Comparison of ENCODE assay signal across 10 cellular contexts in genomic region chr1:78102082-78102481, GRCh38. TPM values are rescaled to one million over a fixed set of nuclear protein-coding genes. Genes with fewer than 3 reads are reported as not detected.
DNase-seq lines count a peak whose midpoint lies in the region; ATAC-seq and TF ChIP-seq lines count a peak whose summit lies in the region.
"Had no signal": no experiment of that assay in that cellular context is flagged by ENCODE, and none has a peak within 500 bp of the region (broad histone marks: within the 10 kb centered on the region; RNA-seq: fewer than 3 reads in every experiment).

No MANE protein-coding gene starts in this region.

- peak overlapping the region; percentile 96 for H3K27ac ChIP-seq in osteoblast (ENCODE audit: low read depth, low read length)

- no peaks in the 10 kb centered on the region for H3K9me3 Mint-ChIP-seq in endothelial cell (ENCODE audit: unreplicated experiment)
- H3K9me3 Mint-ChIP-seq: stimulated activated naive B cell treated with anti-CD40 and anti-IgM and Interleukin-4, amounts not matched to agents 10 μg/mL and 1 μg/mL and 100 μg/mL, for 72 hours had no signal

- H3K79me2 ChIP-seq in osteoblast (ENCODE audit: insufficient read depth, low read length): no peaks in the 10 kb centered on the region

- no peaks in the 10 kb centered on the region for H4K20me1 ChIP-seq in osteoblast (ENCODE audit: insufficient read depth, low read length)

- no peak overlapping the region for H3K4me3 Mint-ChIP-seq in endothelial cell (ENCODE audit: unreplicated experiment)
- H3K4me3 Mint-ChIP-seq: stimulated activated naive B cell treated with anti-CD40 and anti-IgM and Interleukin-4, amounts not matched to agents 10 μg/mL and 1 μg/mL and 100 μg/mL, for 72 hours had no signal

- no peak for TF ChIP-seq POLR2A in GM18505 (IDR thresholded peaks at IDR 0.05; ENCODE audit: borderline replicate concordance, extremely low read depth, insufficient read depth, insufficient read length)

- H3K4me3 ChIP-seq in osteoblast (ENCODE audit: insufficient read depth, low read length): peak overlapping the region; percentile 15

- peaks cover under 1% of the 10 kb centered on the region for H3K27me3 Mint-ChIP-seq in endothelial cell (ENCODE audit: unreplicated experiment)

- DNase-seq in AG20443 (ENCODE audit: low spot score) (peak; percentile 51), NCI-H226 (peak; percentile 78), dedifferentiated amniotic fluid mesenchymal stem cell (ENCODE audit: extremely low spot score) (peak; percentile 50), osteoblast (ENCODE audit: insufficient read length, low spot score, missing footprints) (peak; percentile 62), endothelial cell (ENCODE audit: low spot score) (no peak), posterior cingulate gyrus (no peak), AML-193 (lab: John Stamatoyannopoulos, UW) (no peak)
- DNase-seq: kidney; stimulated activated naive B cell treated with anti-CD40 and anti-IgM and Interleukin-4, amounts not matched to agents 10 μg/mL and 1 μg/mL and 100 μg/mL, for 72 hours had no signal

- H3K4me1 ChIP-seq in osteoblast (ENCODE audit: insufficient read depth, low read length): peaks cover 45% of the 10 kb centered on the region

- no peaks in the 10 kb centered on the region for H3K36me3 ChIP-seq in osteoblast (ENCODE audit: insufficient read depth, low read length)

- H3K27ac Mint-ChIP-seq in endothelial cell (ENCODE audit: unreplicated experiment): no peak overlapping the region
- H3K27ac Mint-ChIP-seq: stimulated activated naive B cell treated with anti-CD40 and anti-IgM and Interleukin-4, amounts not matched to agents 10 μg/mL and 1 μg/mL and 100 μg/mL, for 72 hours had no signal

- intact Hi-C loops in posterior cingulate gyrus (cut with DNase I): no loop called here

- H3K4me2 ChIP-seq in osteoblast (ENCODE audit: insufficient read depth, low read length): peak overlapping the region; percentile 53

- TF ChIP-seq CTCF in osteoblast (IDR thresholded peaks at IDR 0.05; ENCODE audit: extremely low read depth, low read depth, low read length) (no peak), endothelial cell (IDR thresholded peaks at IDR 0.05; ENCODE audit: unreplicated experiment) (no peak)

- H3K36me3 Mint-ChIP-seq in endothelial cell (ENCODE audit: low read depth, unreplicated experiment): no peaks in the 10 kb centered on the region
- H3K36me3 Mint-ChIP-seq: stimulated activated naive B cell treated with anti-CD40 and anti-IgM and Interleukin-4, amounts not matched to agents 10 μg/mL and 1 μg/mL and 100 μg/mL, for 72 hours had no signal

- H3K4me1 Mint-ChIP-seq in endothelial cell (ENCODE audit: unreplicated experiment): peaks cover 3% of the 10 kb centered on the region
- H3K4me1 Mint-ChIP-seq: stimulated activated naive B cell treated with anti-CD40 and anti-IgM and Interleukin-4, amounts not matched to agents 10 μg/mL and 1 μg/mL and 100 μg/mL, for 72 hours had no signal

- no peak for ATAC-seq in GM18505 (IDR thresholded peaks at IDR 0.05; ENCODE audit: unreplicated experiment)
- ATAC-seq: stimulated activated naive B cell treated with anti-CD40 and anti-IgM and Interleukin-4, amounts not matched to agents 10 μg/mL and 1 μg/mL and 100 μg/mL, for 72 hours had no signal

- no peak overlapping the region for H2AFZ ChIP-seq in osteoblast (ENCODE audit: low read length)

- H3K27me3 ChIP-seq in osteoblast (ENCODE audit: insufficient read depth, low read length): no peaks in the 10 kb centered on the region

- no peaks in the 10 kb centered on the region for H3K9me3 ChIP-seq in osteoblast (ENCODE audit: low read depth, low read length)

RNA-seq across cellular contexts. Expression of gene GIPC2, which starts 56.3 kb away (rescaled TPM):
- total RNA-seq in osteoblast (0.29 and 0.36 TPM in 2 replicates), endothelial cell (ENCODE audit: unreplicated experiment) (2.9 TPM)

Comparison
In these comparisons a context has a peak if more than half of its experiments do, and no peak if none do; other contexts are left out.
1. DNase-seq: peak in AG20443 (single experiment), NCI-H226 (single experiment), dedifferentiated amniotic fluid mesenchymal stem cell (single experiment) and osteoblast (single experiment); none in endothelial cell (single experiment), posterior cingulate gyrus (0 of 10) and AML-193 (0 of 2).